In genomic region chr1:241317676-241318075, GRCh38 we compare ENCODE assay signal across 22 cellular contexts. TPM values are rescaled to one million over a fixed set of nuclear protein-coding genes. Genes with fewer than 3 reads are reported as not detected.
A peak's percentile ranks its signal among the peaks of the same experiment; 100 is the strongest.
DNase-seq lines count a peak whose midpoint lies in the region; TF ChIP-seq lines count a peak whose summit lies in the region.
"Had no signal": no experiment of that assay in that cellular context is flagged by ENCODE, and none has a peak within 500 bp of the region (broad histone marks: within the 10 kb centered on the region; RNA-seq: fewer than 3 reads in every experiment).

No MANE protein-coding gene starts in this region.

- H3K27ac ChIP-seq in angular gyrus (ENCODE audit: low read depth, low read length) (peak overlapping the region; percentile 37), sigmoid colon (no peak overlapping the region)
- H3K27ac ChIP-seq: 22Rv1, A549, BLaER1 had no signal

- no peak for TF ChIP-seq EP300 in sigmoid colon (IDR thresholded peaks at IDR 0.05)

- no peaks in the 10 kb centered on the region for H3K36me3 ChIP-seq in sigmoid colon
- H3K36me3 ChIP-seq: BE2C, BLaER1 had no signal

- H3K27me3 ChIP-seq in sigmoid colon, result no peaks in the 10 kb centered on the region
- H3K27me3 ChIP-seq: BE2C, BLaER1 had no signal

- no peaks in the 10 kb centered on the region for H3K4me1 ChIP-seq in sigmoid colon
- H3K4me1 ChIP-seq: A549, BE2C, BLaER1 had no signal

- intact Hi-C loops in sigmoid colon (cut with DNase I), result no loop called here

- TF ChIP-seq CTCF in sigmoid colon (IDR thresholded peaks at IDR 0.05), result no peak

- no peaks in the 10 kb centered on the region for H3K9me3 ChIP-seq in sigmoid colon
- H3K9me3 ChIP-seq: A549, BE2C, BLaER1 had no signal

- WGBS in sigmoid colon, 2 donors, result 82 to 89% methylated on average over 2 of the region's 2 CpGs

- no peak for TF ChIP-seq POLR2A in sigmoid colon (IDR thresholded peaks at IDR 0.05)

- DNase-seq in Ammon's horn (ENCODE audit: low spot score) (peak; percentile 8), cerebellum (ENCODE audit: low spot score) (peak; percentile 26), NCI-H2107 (lab: John Stamatoyannopoulos, UW) (no peak), sigmoid colon (no peak)
- DNase-seq: AML-193; BE2C; CD4-positive, alpha-beta memory T cell; CD4-positive, CD25-positive, alpha-beta regulatory T cell; CD8-positive, alpha-beta memory T cell; COR-L47; DMS 273 treated with DMSO at 0.1 percent for 48 hours; DMS153; DMS53; DMS79; DND-41; EL; GF-D8 had no signal

- no peak overlapping the region for H3K4me3 ChIP-seq in sigmoid colon
- H3K4me3 ChIP-seq: A549, BLaER1 had no signal

RNA-seq across cellular contexts. Expression of gene RGS7, which starts 39.3 kb away (rescaled TPM):
- total RNA-seq in cerebellum (12.5 TPM), sigmoid colon (1 to 10 TPM in 1 of 4 donors, under 1 TPM in 1, not detected in 2; 0.33 to 1.8 TPM)
- polyA plus RNA-seq in sigmoid colon, result under 1 TPM in 1 of 3 donors, not detected in 2; 0.10 TPM
- total RNA-seq: CD4-positive, alpha-beta memory T cell; CD4-positive, CD25-positive, alpha-beta regulatory T cell; CD8-positive, alpha-beta memory T cell had no signal
- polyA plus RNA-seq: CD14-positive monocyte; CD4-positive, alpha-beta memory T cell; CD4-positive, CD25-positive, alpha-beta regulatory T cell; CD8-positive, alpha-beta memory T cell had no signal

Comparison
In these comparisons a context has a peak if more than half of its experiments do, and no peak if none do; other contexts are left out.
1. DNase-seq: peak in Ammon's horn (single experiment) and cerebellum (single experiment); none in NCI-H2107 (single experiment) and sigmoid colon (single experiment).